Comparison of ENCODE assay signal across 2 cellular contexts in genomic region chr10:8042032-8042863, GRCh38.
A peak's percentile ranks its signal among the peaks of the same experiment; 100 is the strongest.
TF ChIP-seq lines count a peak whose summit lies in the region.

No MANE protein-coding gene starts in this region.

TF ChIP-seq in K562, 482 proteins besides CTCF, POLR2A, EP300 and RAD21:
- TF ChIP-seq IRF9 (tag; IDR thresholded peaks at IDR 0.05), result no peak
- peak; percentile 54; the same call in 1 of the 2 replicates for TF ChIP-seq EZH2 (IDR thresholded peaks at IDR 0.05; ENCODE audit: borderline replicate concordance, low read depth, low read length)
- TF ChIP-seq, protein P1, sequence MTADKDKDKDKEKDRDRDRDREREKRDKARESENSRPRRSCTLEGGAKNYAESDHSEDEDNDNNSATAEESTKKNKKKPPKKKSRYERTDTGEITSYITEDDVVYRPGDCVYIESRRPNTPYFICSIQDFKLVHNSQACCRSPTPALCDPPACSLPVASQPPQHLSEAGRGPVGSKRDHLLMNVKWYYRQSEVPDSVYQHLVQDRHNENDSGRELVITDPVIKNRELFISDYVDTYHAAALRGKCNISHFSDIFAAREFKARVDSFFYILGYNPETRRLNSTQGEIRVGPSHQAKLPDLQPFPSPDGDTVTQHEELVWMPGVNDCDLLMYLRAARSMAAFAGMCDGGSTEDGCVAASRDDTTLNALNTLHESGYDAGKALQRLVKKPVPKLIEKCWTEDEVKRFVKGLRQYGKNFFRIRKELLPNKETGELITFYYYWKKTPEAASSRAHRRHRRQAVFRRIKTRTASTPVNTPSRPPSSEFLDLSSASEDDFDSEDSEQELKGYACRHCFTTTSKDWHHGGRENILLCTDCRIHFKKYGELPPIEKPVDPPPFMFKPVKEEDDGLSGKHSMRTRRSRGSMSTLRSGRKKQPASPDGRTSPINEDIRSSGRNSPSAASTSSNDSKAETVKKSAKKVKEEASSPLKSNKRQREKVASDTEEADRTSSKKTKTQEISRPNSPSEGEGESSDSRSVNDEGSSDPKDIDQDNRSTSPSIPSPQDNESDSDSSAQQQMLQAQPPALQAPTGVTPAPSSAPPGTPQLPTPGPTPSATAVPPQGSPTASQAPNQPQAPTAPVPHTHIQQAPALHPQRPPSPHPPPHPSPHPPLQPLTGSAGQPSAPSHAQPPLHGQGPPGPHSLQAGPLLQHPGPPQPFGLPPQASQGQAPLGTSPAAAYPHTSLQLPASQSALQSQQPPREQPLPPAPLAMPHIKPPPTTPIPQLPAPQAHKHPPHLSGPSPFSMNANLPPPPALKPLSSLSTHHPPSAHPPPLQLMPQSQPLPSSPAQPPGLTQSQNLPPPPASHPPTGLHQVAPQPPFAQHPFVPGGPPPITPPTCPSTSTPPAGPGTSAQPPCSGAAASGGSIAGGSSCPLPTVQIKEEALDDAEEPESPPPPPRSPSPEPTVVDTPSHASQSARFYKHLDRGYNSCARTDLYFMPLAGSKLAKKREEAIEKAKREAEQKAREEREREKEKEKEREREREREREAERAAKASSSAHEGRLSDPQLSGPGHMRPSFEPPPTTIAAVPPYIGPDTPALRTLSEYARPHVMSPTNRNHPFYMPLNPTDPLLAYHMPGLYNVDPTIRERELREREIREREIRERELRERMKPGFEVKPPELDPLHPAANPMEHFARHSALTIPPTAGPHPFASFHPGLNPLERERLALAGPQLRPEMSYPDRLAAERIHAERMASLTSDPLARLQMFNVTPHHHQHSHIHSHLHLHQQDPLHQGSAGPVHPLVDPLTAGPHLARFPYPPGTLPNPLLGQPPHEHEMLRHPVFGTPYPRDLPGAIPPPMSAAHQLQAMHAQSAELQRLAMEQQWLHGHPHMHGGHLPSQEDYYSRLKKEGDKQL (CRISPR knock-in tag; IDR thresholded peaks at IDR 0.05; ENCODE audit: borderline replicate concordance), result no peak
TF ChIP-seq in K562: peak in this region for 1.

TF ChIP-seq in SK-N-SH treated with all-trans-retinoic acid at 6 μM for 48 hours, 23 proteins besides CTCF, POLR2A, EP300 and RAD21 (continued from another document):
- no peak for TF ChIP-seq CSRNP3 (CRISPR knock-in tag; IDR thresholded peaks at IDR 0.05)
- TF ChIP-seq GLIS3 (CRISPR knock-in tag; IDR thresholded peaks at IDR 0.05), result no peak
- no peak for TF ChIP-seq ZC3H10 (CRISPR knock-in tag; IDR thresholded peaks at IDR 0.05)
- TF ChIP-seq PATZ1 (CRISPR knock-in tag; IDR thresholded peaks at IDR 0.05; ENCODE audit: borderline replicate concordance), result no peak
- TF ChIP-seq, protein P2, sequence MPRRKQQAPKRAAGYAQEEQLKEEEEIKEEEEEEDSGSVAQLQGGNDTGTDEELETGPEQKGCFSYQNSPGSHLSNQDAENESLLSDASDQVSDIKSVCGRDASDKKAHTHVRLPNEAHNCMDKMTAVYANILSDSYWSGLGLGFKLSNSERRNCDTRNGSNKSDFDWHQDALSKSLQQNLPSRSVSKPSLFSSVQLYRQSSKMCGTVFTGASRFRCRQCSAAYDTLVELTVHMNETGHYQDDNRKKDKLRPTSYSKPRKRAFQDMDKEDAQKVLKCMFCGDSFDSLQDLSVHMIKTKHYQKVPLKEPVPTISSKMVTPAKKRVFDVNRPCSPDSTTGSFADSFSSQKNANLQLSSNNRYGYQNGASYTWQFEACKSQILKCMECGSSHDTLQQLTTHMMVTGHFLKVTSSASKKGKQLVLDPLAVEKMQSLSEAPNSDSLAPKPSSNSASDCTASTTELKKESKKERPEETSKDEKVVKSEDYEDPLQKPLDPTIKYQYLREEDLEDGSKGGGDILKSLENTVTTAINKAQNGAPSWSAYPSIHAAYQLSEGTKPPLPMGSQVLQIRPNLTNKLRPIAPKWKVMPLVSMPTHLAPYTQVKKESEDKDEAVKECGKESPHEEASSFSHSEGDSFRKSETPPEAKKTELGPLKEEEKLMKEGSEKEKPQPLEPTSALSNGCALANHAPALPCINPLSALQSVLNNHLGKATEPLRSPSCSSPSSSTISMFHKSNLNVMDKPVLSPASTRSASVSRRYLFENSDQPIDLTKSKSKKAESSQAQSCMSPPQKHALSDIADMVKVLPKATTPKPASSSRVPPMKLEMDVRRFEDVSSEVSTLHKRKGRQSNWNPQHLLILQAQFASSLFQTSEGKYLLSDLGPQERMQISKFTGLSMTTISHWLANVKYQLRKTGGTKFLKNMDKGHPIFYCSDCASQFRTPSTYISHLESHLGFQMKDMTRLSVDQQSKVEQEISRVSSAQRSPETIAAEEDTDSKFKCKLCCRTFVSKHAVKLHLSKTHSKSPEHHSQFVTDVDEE (CRISPR knock-in tag; IDR thresholded peaks at IDR 0.05), result no peak
- no peak for TF ChIP-seq ZFP30 (CRISPR knock-in tag; IDR thresholded peaks at IDR 0.05)
- no peak for TF ChIP-seq RARB (CRISPR knock-in tag; IDR thresholded peaks at IDR 0.05)
- TF ChIP-seq ZNF70 (CRISPR knock-in tag; IDR thresholded peaks at IDR 0.05), result no peak
- TF ChIP-seq TCF4 (CRISPR knock-in tag; IDR thresholded peaks at IDR 0.05; ENCODE audit: borderline replicate concordance), result no peak
